ENCODE assay signal across 32 cellular contexts in genomic region chr6:1602356-1602713, GRCh38. TPM values are rescaled to one million over a fixed set of nuclear protein-coding genes. Genes with fewer than 3 reads are reported as not detected.
"Had no signal": no experiment of that assay in that cellular context is flagged by ENCODE, and none has a peak within 500 bp of the region (broad histone marks: within the 10 kb centered on the region; RNA-seq: fewer than 3 reads in every experiment).

No MANE protein-coding gene starts in this region.

- ATAC-seq: activated CD4-positive, alpha-beta T cell treated with anti-CD3 and anti-CD28 coated beads for 36 hours; activated CD8-positive, alpha-beta memory T cell treated with anti-CD3 and anti-CD28 coated beads, Interleukin-2, amount 10 ng/mL, durations not matched to agents 7 days and 5 days; activated CD8-positive, alpha-beta T cell treated with anti-CD3 and anti-CD28 coated beads, Interleukin-2, amount 10 ng/mL, durations not matched to agents 7 days and 5 days; activated naive CD8-positive, alpha-beta T cell treated with anti-CD3 and anti-CD28 coated beads, Interleukin-2, amount 50 U/mL, for 24 hours; effector memory CD8-positive, alpha-beta T cell; foreskin keratinocyte; gastrocnemius medialis had no signal

- H3K36me3 Mint-ChIP-seq: activated CD4-positive, alpha-beta memory T cell treated with anti-CD3 and anti-CD28 coated beads for 36 hours; activated CD8-positive, alpha-beta memory T cell treated with anti-CD3 and anti-CD28 coated beads, Interleukin-2, amount 10 ng/mL, durations not matched to agents 7 days and 5 days; activated naive CD4-positive, alpha-beta T cell treated with anti-CD3 and anti-CD28 coated beads, Interleukin-2, amount 50 U/mL, for 24 hours; activated naive CD8-positive, alpha-beta T cell treated with anti-CD3 and anti-CD28 coated beads for 36 hours had no signal

- H3K9me3 Mint-ChIP-seq: activated CD4-positive, alpha-beta memory T cell treated with anti-CD3 and anti-CD28 coated beads for 36 hours; activated CD4-positive, alpha-beta T cell treated with anti-CD3 and anti-CD28 coated beads, Interleukin-2, amount 10 ng/mL, durations not matched to agents 24 days and 14 days; activated naive CD4-positive, alpha-beta T cell treated with anti-CD3 and anti-CD28 coated beads for 36 hours; activated naive CD4-positive, alpha-beta T cell treated with anti-CD3 and anti-CD28 coated beads, Interleukin-2, amount 50 U/mL, for 24 hours; activated naive CD8-positive, alpha-beta T cell treated with anti-CD3 and anti-CD28 coated beads for 36 hours; activated naive CD8-positive, alpha-beta T cell treated with anti-CD3 and anti-CD28 coated beads, Interleukin-2, amount 50 U/mL, for 24 hours; activated T-helper 1 cell treated with anti-CD3 and anti-CD28 coated beads, Interleukin-12 subunit alpha, Interleukin-12 subunit beta, Interleukin-2, Interleukin-4 antibody, amounts not matched to agents 30 ng/mL and 10 ng/mL and 1 ng/mL, durations not matched to agents 14 hours and 24 hours and 36 hours; activated T-helper 2 cell treated with anti-CD3 and anti-CD28 coated beads, Interferon-gamma antibody, Interleukin-2, Interleukin-4, amounts not matched to agents 10 μg/mL and 5 μg/mL and 100 μg/mL, durations not matched to agents 14 hours and 24 hours and 36 hours; effector memory CD8-positive, alpha-beta T cell had no signal

- H3K36me3 ChIP-seq: adrenal gland, brain microvascular endothelial cell, esophagus muscularis mucosa, gastrocnemius medialis had no signal

- H3K9me3 ChIP-seq: adrenal gland, esophagus muscularis mucosa, gastrocnemius medialis had no signal

- H3K27ac ChIP-seq: adrenal gland, brain microvascular endothelial cell, esophagus muscularis mucosa, foreskin keratinocyte, gastrocnemius medialis had no signal

- H3K4me3 ChIP-seq: adrenal gland, esophagus muscularis mucosa, gastrocnemius medialis had no signal

- H3K4me3 Mint-ChIP-seq: activated CD4-positive, alpha-beta memory T cell treated with anti-CD3 and anti-CD28 coated beads for 36 hours; activated CD4-positive, alpha-beta T cell treated with anti-CD3 and anti-CD28 coated beads for 36 hours; activated CD4-positive, alpha-beta T cell treated with anti-CD3 and anti-CD28 coated beads, Interleukin-2, amount 10 ng/mL, durations not matched to agents 24 days and 14 days; activated CD8-positive, alpha-beta memory T cell treated with anti-CD3 and anti-CD28 coated beads, Interleukin-2, amount 10 ng/mL, durations not matched to agents 7 days and 5 days; activated CD8-positive, alpha-beta T cell treated with anti-CD3 and anti-CD28 coated beads, Interleukin-2, amount 10 ng/mL, durations not matched to agents 7 days and 5 days; activated naive CD4-positive, alpha-beta T cell treated with anti-CD3 and anti-CD28 coated beads for 36 hours; activated naive CD4-positive, alpha-beta T cell treated with anti-CD3 and anti-CD28 coated beads, Interleukin-2, amount 50 U/mL, for 24 hours; activated naive CD8-positive, alpha-beta T cell treated with anti-CD3 and anti-CD28 coated beads for 36 hours; activated naive CD8-positive, alpha-beta T cell treated with anti-CD3 and anti-CD28 coated beads, Interleukin-2, amount 50 U/mL, for 24 hours; activated T-helper 1 cell treated with anti-CD3 and anti-CD28 coated beads, Interleukin-12 subunit alpha, Interleukin-12 subunit beta, Interleukin-2, Interleukin-4 antibody, amounts not matched to agents 30 ng/mL and 10 ng/mL and 1 ng/mL, durations not matched to agents 14 hours and 24 hours and 36 hours; effector memory CD8-positive, alpha-beta T cell had no signal

- DNase-seq: activated CD4-positive, alpha-beta memory T cell treated with anti-CD3 and anti-CD28 coated beads for 36 hours; activated CD4-positive, alpha-beta T cell treated with anti-CD3 and anti-CD28 coated beads for 36 hours; activated CD4-positive, alpha-beta T cell treated with anti-CD3 and anti-CD28 coated beads, Interleukin-2, amount 10 ng/mL, durations not matched to agents 24 days and 14 days; activated CD4-positive, CD25-positive, alpha-beta regulatory T cell; activated CD4-positive, CD25-positive, alpha-beta regulatory T cell treated with anti-CD3 and anti-CD28 coated beads, Interleukin-2, amount 50 U/mL, for 72 hours; activated CD8-positive, alpha-beta memory T cell treated with anti-CD3 and anti-CD28 coated beads, Interleukin-2, amount 10 ng/mL, durations not matched to agents 7 days and 5 days; activated CD8-positive, alpha-beta memory T cell treated with anti-CD3 and anti-CD28 coated beads, Interleukin-2, amount 50 U/mL, for 4 hours; activated CD8-positive, alpha-beta T cell treated with anti-CD3 and anti-CD28 coated beads, Interleukin-2, amount 10 ng/mL, durations not matched to agents 7 days and 5 days; activated effector memory CD4-positive, alpha-beta T cell treated with anti-CD3 and anti-CD28 coated beads, Interleukin-2, amount 50 U/mL, for 16 hours; activated naive CD4-positive, alpha-beta T cell treated with anti-CD3 and anti-CD28 coated beads for 36 hours; activated naive CD8-positive, alpha-beta T cell treated with anti-CD3 and anti-CD28 coated beads for 36 hours; activated naive CD8-positive, alpha-beta T cell treated with anti-CD3 and anti-CD28 coated beads, Interleukin-2, amount 50 U/mL, for 24 hours; activated T-cell treated with anti-CD3 and anti-CD28 coated beads, Interleukin-2, amount 50 U/mL, for 1 hour; activated T-cell treated with anti-CD3 and anti-CD28 coated beads, Interleukin-2, amount 50 U/mL, for 48 hours; adrenal gland; amygdala; brain microvascular endothelial cell; caudate nucleus; cortex of kidney; dermis blood vessel endothelial cell; effector CD4-positive, alpha-beta T cell; effector memory CD8-positive, alpha-beta T cell; erythroblast; foreskin keratinocyte; gastrocnemius medialis; glutamatergic neuron; T-helper 2 cell had no signal

- H3K27ac Mint-ChIP-seq: activated CD4-positive, alpha-beta memory T cell treated with anti-CD3 and anti-CD28 coated beads for 36 hours; activated CD4-positive, alpha-beta T cell treated with anti-CD3 and anti-CD28 coated beads for 36 hours; activated CD4-positive, alpha-beta T cell treated with anti-CD3 and anti-CD28 coated beads, Interleukin-2, amount 10 ng/mL, durations not matched to agents 24 days and 14 days; activated CD8-positive, alpha-beta memory T cell treated with anti-CD3 and anti-CD28 coated beads, Interleukin-2, amount 10 ng/mL, durations not matched to agents 7 days and 5 days; activated CD8-positive, alpha-beta T cell treated with anti-CD3 and anti-CD28 coated beads, Interleukin-2, amount 10 ng/mL, durations not matched to agents 7 days and 5 days; activated naive CD4-positive, alpha-beta T cell treated with anti-CD3 and anti-CD28 coated beads for 36 hours; activated naive CD4-positive, alpha-beta T cell treated with anti-CD3 and anti-CD28 coated beads, Interleukin-2, amount 50 U/mL, for 24 hours; activated naive CD8-positive, alpha-beta T cell treated with anti-CD3 and anti-CD28 coated beads for 36 hours; activated naive CD8-positive, alpha-beta T cell treated with anti-CD3 and anti-CD28 coated beads, Interleukin-2, amount 50 U/mL, for 24 hours; activated T-helper 2 cell treated with anti-CD3 and anti-CD28 coated beads, Interferon-gamma antibody, Interleukin-2, Interleukin-4, amounts not matched to agents 10 μg/mL and 5 μg/mL and 100 μg/mL, durations not matched to agents 14 hours and 24 hours and 36 hours; effector memory CD8-positive, alpha-beta T cell had no signal

RNA-seq across cellular contexts. Expression of gene FOXC1, which starts 7.4 kb away (rescaled TPM):
- total RNA-seq: activated CD8-positive, alpha-beta T cell treated with anti-CD3 and anti-CD28 coated beads, Interleukin-2, amount 10 ng/mL, durations not matched to agents 7 days and 5 days; activated naive CD4-positive, alpha-beta T cell treated with anti-CD3 and anti-CD28 coated beads for 36 hours; activated naive CD8-positive, alpha-beta T cell treated with anti-CD3 and anti-CD28 coated beads for 36 hours; T-helper 1 cell treated with Interleukin-12 subunit alpha and Interleukin-12 subunit beta and Interleukin-4 antibody, amounts not matched to agents 30 ng/mL and 1 ng/mL, for 36 hours had no signal
